ENCODE assay signal across 11 cellular contexts in genomic region chr1:43143441-43143888, GRCh38. TPM values are rescaled to one million over a fixed set of nuclear protein-coding genes. Genes with fewer than 3 reads are reported as not detected.
DNase-seq lines count a peak whose midpoint lies in the region; ATAC-seq and TF ChIP-seq lines count a peak whose summit lies in the region.
"Had no signal": no experiment of that assay in that cellular context is flagged by ENCODE, and none has a peak within 500 bp of the region (broad histone marks: within the 10 kb centered on the region; RNA-seq: fewer than 3 reads in every experiment).

No MANE protein-coding gene starts in this region.

- H3K4me3 ChIP-seq in HFF-Myc (replicated peaks; ENCODE audit: low read depth, low read length) (no peak overlapping the region), neural progenitor cell (no peak overlapping the region)
- H3K4me3 ChIP-seq: BLaER1, coronary artery, uterus had no signal

- H3K9me3 Mint-ChIP-seq in neural progenitor cell (peaks cover 6% of the 10 kb centered on the region), immature natural killer cell (no peaks in the 10 kb centered on the region)

- H3K27me3 Mint-ChIP-seq in neural progenitor cell (ENCODE audit: insufficient read depth, low read depth) (peaks cover 2% of the 10 kb centered on the region), immature natural killer cell (ENCODE audit: low read depth in 3 of 3) (peaks cover 8 to 23% (median 19%) of the 10 kb centered on the region in 3 donors)

- H3F3A ChIP-seq in neural progenitor cell (ENCODE audit: low read depth) = peaks cover 7% of the 10 kb centered on the region

- H3K9me3 ChIP-seq in neural progenitor cell (ENCODE audit: low read depth) = no peaks in the 10 kb centered on the region
- H3K9me3 ChIP-seq: BLaER1, uterus had no signal

- H3K27me3 ChIP-seq in neural progenitor cell = peaks cover 4% of the 10 kb centered on the region
- H3K27me3 ChIP-seq: BLaER1, uterus had no signal

- no peak overlapping the region for H3K27ac ChIP-seq in neural progenitor cell
- H3K27ac ChIP-seq: BLaER1, coronary artery, uterus had no signal

- no peak for ATAC-seq in GM18517 (IDR thresholded peaks at IDR 0.05; ENCODE audit: unreplicated experiment)
- no peak for ATAC-seq in HG02610 (IDR thresholded peaks at IDR 0.05; ENCODE audit: unreplicated experiment)

- H3K4me1 ChIP-seq in neural progenitor cell = peaks cover 7% of the 10 kb centered on the region
- H3K4me1 ChIP-seq: BLaER1, uterus had no signal

- peaks cover 7% of the 10 kb centered on the region for H4K20me1 ChIP-seq in neural progenitor cell (ENCODE audit: low read depth)
- H4K20me1 ChIP-seq: BLaER1 had no signal

- H3K27ac Mint-ChIP-seq in neural progenitor cell (peak overlapping the region; percentile 5), immature natural killer cell (no peak overlapping the region)

- TF ChIP-seq CTCF in HFF-Myc (IDR thresholded peaks at IDR 0.05; ENCODE audit: low read depth, low read length, missing control alignments) = peak; percentile 62
- TF ChIP-seq CTCF in neural progenitor cell (IDR thresholded peaks at IDR 0.05) = peak; percentile 68

- H3K4me3 Mint-ChIP-seq in neural progenitor cell (no peak overlapping the region), immature natural killer cell (no peak overlapping the region)

- DNase-seq in NOMO-1 treated with DMSO at 0.1 percent for 48 hours (lab: John Stamatoyannopoulos, UW; ENCODE audit: unreplicated experiment) (peak; percentile 3), NOMO-1 (lab: John Stamatoyannopoulos, UW; ENCODE audit: unreplicated experiment in 2 of 2) (no peak), HFF-Myc (ENCODE audit: extremely low read depth, low read depth) (no peak), amniotic epithelial cell (ENCODE audit: low read depth) (peak; percentile 7), neural progenitor cell (ENCODE audit: low spot score) (peak; percentile 60), immature natural killer cell (no peak)
- DNase-seq: uterus had no signal

- H3K4me1 Mint-ChIP-seq in neural progenitor cell (peaks cover 3% of the 10 kb centered on the region), immature natural killer cell (peaks cover 7 to 10% of the 10 kb centered on the region in 2 donors)

- H3K36me3 ChIP-seq in neural progenitor cell = peaks cover 5% of the 10 kb centered on the region
- H3K36me3 ChIP-seq: BLaER1, uterus had no signal

- no peak overlapping the region for H3K4me2 ChIP-seq in neural progenitor cell
- H3K4me2 ChIP-seq: BLaER1 had no signal

- no peaks in the 10 kb centered on the region for H3K36me3 Mint-ChIP-seq in neural progenitor cell
- no peaks in the 10 kb centered on the region for H3K36me3 Mint-ChIP-seq in immature natural killer cell

- peak overlapping the region; percentile 40 for H2AFZ ChIP-seq in neural progenitor cell (replicated peaks)

- H3K9ac ChIP-seq in neural progenitor cell = no peak overlapping the region
- H3K9ac ChIP-seq: BLaER1 had no signal

- H3K79me2 ChIP-seq in neural progenitor cell (ENCODE audit: low read depth) = no peaks in the 10 kb centered on the region

RNA-seq across cellular contexts. Expression of gene EBNA1BP2, which starts 28.6 kb away (rescaled TPM):
- 43.2 and 71.6 TPM in 2 replicates for total RNA-seq in neural progenitor cell (ENCODE audit: low replicate concordance)
- polyA plus RNA-seq in immature natural killer cell = 10 to 100 TPM; 52.8 to 61.7 (median 57.6) TPM

RNA-seq across cellular contexts. Expression of gene CFAP57, which starts 28.7 kb away (rescaled TPM):
- 0.40 and 0.97 TPM in 2 replicates for total RNA-seq in neural progenitor cell (ENCODE audit: low replicate concordance)
- polyA plus RNA-seq in immature natural killer cell = not detected

Comparison
In these comparisons a context has a peak if more than half of its experiments do, and no peak if none do; other contexts are left out.
1. DNase-seq: peak in NOMO-1 treated with DMSO at 0.1 percent for 48 hours (single experiment), amniotic epithelial cell (single experiment) and neural progenitor cell (single experiment); none in NOMO-1 (0 of 2), HFF-Myc (single experiment) and immature natural killer cell (0 of 3).